Comparison of ENCODE assay signal across 11 cellular contexts in genomic region chr15:41423979-41424659, GRCh38. TPM values are rescaled to one million over a fixed set of nuclear protein-coding genes. Genes with fewer than 3 reads are reported as not detected.
A peak's percentile ranks its signal among the peaks of the same experiment; 100 is the strongest.
DNase-seq lines count a peak whose midpoint lies in the region; ATAC-seq and TF ChIP-seq lines count a peak whose summit lies in the region.
"Had no signal": no experiment of that assay in that cellular context is flagged by ENCODE, and none has a peak within 500 bp of the region (broad histone marks: within the 10 kb centered on the region; RNA-seq: fewer than 3 reads in every experiment).

No MANE protein-coding gene starts in this region.

- peak overlapping the region; percentile 33 for H3K4me3 ChIP-seq in GM12865 (ENCODE audit: low read depth, low read length)
- H3K4me3 ChIP-seq in CD8-positive, alpha-beta memory T cell (ENCODE audit: low read length), result no peak overlapping the region
- H3K4me3 ChIP-seq: upper lobe of right lung had no signal

- H3K9me3 ChIP-seq in CD8-positive, alpha-beta memory T cell (ENCODE audit: low read length), result no peaks in the 10 kb centered on the region
- H3K9me3 ChIP-seq: upper lobe of right lung had no signal

- DNase-seq in GM12865 (ENCODE audit: low read depth) (peak; percentile 77), activated gamma-delta T cell treated with Interleukin-2 at 50 U/mL for 16 hours (no peak), SIG-M5 treated with dmso at 0.1 percent for 504 hours (lab: John Stamatoyannopoulos, UW; ENCODE audit: unreplicated experiment) (no peak), NCI-H226 (no peak)
- no peak for DNase-seq in activated CD4-positive, alpha-beta memory T cell treated with anti-CD3 and anti-CD28 coated beads for 36 hours
- DNase-seq in CD8-positive, alpha-beta memory T cell, result no peak
- DNase-seq: NCI-H1436 treated with DMSO at 0.1 percent for 48 hours, RPMI8226, upper lobe of right lung had no signal

- peaks cover 27% of the 10 kb centered on the region for H3K4me1 Mint-ChIP-seq in activated CD4-positive, alpha-beta memory T cell treated with anti-CD3 and anti-CD28 coated beads for 36 hours (ENCODE audit: low read depth)
- H3K4me1 Mint-ChIP-seq in CD8-positive, alpha-beta memory T cell, result peaks cover 28 to 47% (median 41%) of the 10 kb centered on the region in 3 donors

- CTCF ChIA-PET in activated CD4-positive, alpha-beta memory T cell treated with anti-CD3 and anti-CD28 coated beads for 36 hours (lab: Charles Lee), result no interaction called here
- CTCF ChIA-PET in CD8-positive, alpha-beta memory T cell (lab: Charles Lee), result no interaction called here

- H3K27ac ChIP-seq in CD8-positive, alpha-beta memory T cell (ENCODE audit: low read depth, low read length), result no peak overlapping the region
- H3K27ac ChIP-seq: upper lobe of right lung had no signal

- H3K27ac Mint-ChIP-seq in activated CD4-positive, alpha-beta memory T cell treated with anti-CD3 and anti-CD28 coated beads for 36 hours, result peak overlapping the region; percentile 71
- peak overlapping the region in 4 of 8 donors; percentile 1 to 71 (median 30) for H3K27ac Mint-ChIP-seq in CD8-positive, alpha-beta memory T cell

- TF ChIP-seq CTCF in GM12865 (IDR thresholded peaks at IDR 0.05; ENCODE audit: insufficient read depth, low read depth, low read length, missing control alignments), result no peak

- H3K9me3 Mint-ChIP-seq in activated CD4-positive, alpha-beta memory T cell treated with anti-CD3 and anti-CD28 coated beads for 36 hours, result no peaks in the 10 kb centered on the region
- no peaks in the 10 kb centered on the region for H3K9me3 Mint-ChIP-seq in CD8-positive, alpha-beta memory T cell

- no peaks in the 10 kb centered on the region for H3K27me3 ChIP-seq in CD8-positive, alpha-beta memory T cell (ENCODE audit: insufficient read depth, low read length, poor library complexity, severe bottlenecking)
- H3K27me3 ChIP-seq: upper lobe of right lung had no signal

- POLR2A ChIA-PET in activated CD4-positive, alpha-beta memory T cell treated with anti-CD3 and anti-CD28 coated beads for 36 hours (lab: Charles Lee), result interaction anchor here (0.6 kb wide), 1 partner anchor 1823 kb away, joined by 5 read pairs; no protein-coding TSS in a partner anchor
- POLR2A ChIA-PET in CD8-positive, alpha-beta memory T cell (lab: Charles Lee), result no interaction called here

- H3K36me3 ChIP-seq in CD8-positive, alpha-beta memory T cell (ENCODE audit: insufficient read depth, low read length), result no peaks in the 10 kb centered on the region
- H3K36me3 ChIP-seq: upper lobe of right lung had no signal

- peaks cover 15% of the 10 kb centered on the region for H3K4me1 ChIP-seq in CD8-positive, alpha-beta memory T cell (ENCODE audit: insufficient read depth, low read length)

- peak overlapping the region; percentile 21 for H3K4me3 Mint-ChIP-seq in activated CD4-positive, alpha-beta memory T cell treated with anti-CD3 and anti-CD28 coated beads for 36 hours
- H3K4me3 Mint-ChIP-seq in CD8-positive, alpha-beta memory T cell, result no peak overlapping the region

- ATAC-seq in GM19351 (IDR thresholded peaks at IDR 0.05; ENCODE audit: unreplicated experiment), result peak; percentile 89
- peak; percentile 47 for ATAC-seq in HG03060 (IDR thresholded peaks at IDR 0.05; ENCODE audit: low read depth, unreplicated experiment)
- ATAC-seq: upper lobe of right lung had no signal

- no peaks in the 10 kb centered on the region for H3K36me3 Mint-ChIP-seq in activated CD4-positive, alpha-beta memory T cell treated with anti-CD3 and anti-CD28 coated beads for 36 hours
- peaks cover 0 to 3% (median 2%) of the 10 kb centered on the region in 3 donors for H3K36me3 Mint-ChIP-seq in CD8-positive, alpha-beta memory T cell

- intact Hi-C loops in activated CD4-positive, alpha-beta memory T cell treated with anti-CD3 and anti-CD28 coated beads for 36 hours (cut with micrococcal nuclease), result no loop called here

- no peaks in the 10 kb centered on the region for H3K27me3 Mint-ChIP-seq in activated CD4-positive, alpha-beta memory T cell treated with anti-CD3 and anti-CD28 coated beads for 36 hours
- H3K27me3 Mint-ChIP-seq in CD8-positive, alpha-beta memory T cell, result peaks cover 0 to 1% of the 10 kb centered on the region in 2 donors

RNA-seq across cellular contexts. Expression of gene RTF1, which starts 7.2 kb away (rescaled TPM):
- 10 to 100 TPM; 24.9 to 26.2 TPM for total RNA-seq in activated CD4-positive, alpha-beta memory T cell treated with anti-CD3 and anti-CD28 coated beads for 36 hours
- 10 to 100 TPM; 32.9 to 35.5 TPM for total RNA-seq in CD8-positive, alpha-beta memory T cell
- polyA plus RNA-seq in CD8-positive, alpha-beta memory T cell, result 28.2 TPM

RNA-seq across cellular contexts. Expression of gene NDUFAF1, which starts 21.8 kb away (rescaled TPM):
- 10 to 100 TPM; 21.3 to 22.7 TPM for total RNA-seq in activated CD4-positive, alpha-beta memory T cell treated with anti-CD3 and anti-CD28 coated beads for 36 hours
- total RNA-seq in CD8-positive, alpha-beta memory T cell, result 10 to 100 TPM; 19.9 to 20.8 TPM
- polyA plus RNA-seq in CD8-positive, alpha-beta memory T cell, result 22.6 TPM
